11 cellular contexts compared by ENCODE assay signal in the genomic region with DNA sequence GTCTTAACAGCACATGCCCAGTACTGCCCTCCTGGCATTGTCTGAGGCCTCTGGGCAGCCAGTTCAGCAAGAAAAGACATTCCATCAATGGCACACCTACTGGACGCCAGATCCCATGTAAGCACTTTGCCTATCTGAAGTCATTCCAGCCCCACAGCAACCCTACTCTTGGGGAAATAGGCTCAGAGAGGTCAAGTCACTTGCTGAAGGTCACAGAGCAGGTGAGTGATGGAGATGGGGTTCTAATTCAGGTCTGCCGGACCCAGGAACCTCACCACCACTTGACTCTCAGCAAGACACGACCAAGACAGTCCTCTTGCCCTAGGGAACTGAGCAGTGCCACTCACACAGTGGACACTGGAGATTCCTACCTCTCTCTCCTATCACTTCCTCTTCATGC.
"Had no signal": no experiment of that assay in that cellular context is flagged by ENCODE, and none has a peak within 500 bp of the region (broad histone marks: within the 10 kb centered on the region; RNA-seq: fewer than 3 reads in every experiment).

No MANE protein-coding gene starts in this region.

- H3K9me3 ChIP-seq: HAP-1 had no signal

- FAIRE-seq: H1, H54 had no signal

- H2AFZ ChIP-seq: GM23248, GM23338 had no signal

- H3K36me3 ChIP-seq: HAP-1 had no signal

- H3K27ac ChIP-seq: GM23248 had no signal

- ATAC-seq: GM23338, HCT116 had no signal

- H3K4me3 ChIP-seq: GM23248, GM23338, HAP-1 had no signal

- DNase-seq: GM23248, GOT3, H7, H9, HCEC 1CT, HFFc6 had no signal

- H3K9ac ChIP-seq: GM23248 had no signal

- H3K4me2 ChIP-seq: GM23338 had no signal

- H3K4me1 ChIP-seq: HAP-1 had no signal
